In genomic region chr18:21191596-21192307, GRCh38 we compare ENCODE assay signal across 8 cellular contexts. TPM values are rescaled to one million over a fixed set of nuclear protein-coding genes. Genes with fewer than 3 reads are reported as not detected.
DNase-seq lines count a peak whose midpoint lies in the region; ATAC-seq and TF ChIP-seq lines count a peak whose summit lies in the region.

No MANE protein-coding gene starts in this region.

- no peaks in the 10 kb centered on the region for H3K27me3 ChIP-seq in ascending aorta

- H3K9me3 ChIP-seq in ascending aorta, result no peaks in the 10 kb centered on the region

- intact Hi-C loops in ascending aorta (cut with DNase I), result loop anchor here (10.0 kb wide), 3 partner anchors 313 to 663 kb away; no protein-coding TSS in a partner anchor

- no peak overlapping the region for H3K4me3 ChIP-seq in ascending aorta

- H3K4me1 ChIP-seq in ascending aorta, result no peaks in the 10 kb centered on the region

- H3K27ac ChIP-seq in ascending aorta, result no peak overlapping the region

- TF ChIP-seq CTCF in ascending aorta (IDR thresholded peaks at IDR 0.05), result peak in 2 of 3 experiments; percentile 22 to 44

- DNase-seq in Ammon's horn (ENCODE audit: low spot score) (peak; percentile 87), NCI-H226 (peak; percentile 42), ascending aorta (ENCODE audit: low spot score in 2 of 2) (no peak), iPS DF 19.7 (ENCODE audit: low read depth, low spot score) (peak; percentile 7)
- DNase-seq in stimulated activated CD8-positive, alpha-beta memory T cell treated with anti-CD3 and anti-CD28 coated beads, Interleukin-4, amount 100 ng/mL, for 48 hours, result peak; percentile 43
- no peak for DNase-seq in stimulated activated naive CD4-positive, alpha-beta T cell (lab: John Stamatoyannopoulos, UW)

- peak; percentile 64 for ATAC-seq in GM18868 (IDR thresholded peaks at IDR 0.05; ENCODE audit: unreplicated experiment)
- ATAC-seq in GM21619 (IDR thresholded peaks at IDR 0.05; ENCODE audit: unreplicated experiment), result no peak

- H3K36me3 ChIP-seq in ascending aorta, result no peaks in the 10 kb centered on the region

RNA-seq across cellular contexts. Expression of gene GREB1L, which starts 50.3 kb away (rescaled TPM):
- total RNA-seq in ascending aorta, result 2.2 TPM

Comparison
In these comparisons a context has a peak if more than half of its experiments do, and no peak if none do; other contexts are left out.
1. DNase-seq: peak in Ammon's horn (single experiment), NCI-H226 (single experiment), iPS DF 19.7 (single experiment) and stimulated activated CD8-positive, alpha-beta memory T cell treated with anti-CD3 and anti-CD28 coated beads, Interleukin-4, amount 100 ng/mL, for 48 hours (single experiment); none in ascending aorta (0 of 2) and stimulated activated naive CD4-positive, alpha-beta T cell (0 of 6).